1 cellular context compared by ENCODE assay signal in the genomic region with DNA sequence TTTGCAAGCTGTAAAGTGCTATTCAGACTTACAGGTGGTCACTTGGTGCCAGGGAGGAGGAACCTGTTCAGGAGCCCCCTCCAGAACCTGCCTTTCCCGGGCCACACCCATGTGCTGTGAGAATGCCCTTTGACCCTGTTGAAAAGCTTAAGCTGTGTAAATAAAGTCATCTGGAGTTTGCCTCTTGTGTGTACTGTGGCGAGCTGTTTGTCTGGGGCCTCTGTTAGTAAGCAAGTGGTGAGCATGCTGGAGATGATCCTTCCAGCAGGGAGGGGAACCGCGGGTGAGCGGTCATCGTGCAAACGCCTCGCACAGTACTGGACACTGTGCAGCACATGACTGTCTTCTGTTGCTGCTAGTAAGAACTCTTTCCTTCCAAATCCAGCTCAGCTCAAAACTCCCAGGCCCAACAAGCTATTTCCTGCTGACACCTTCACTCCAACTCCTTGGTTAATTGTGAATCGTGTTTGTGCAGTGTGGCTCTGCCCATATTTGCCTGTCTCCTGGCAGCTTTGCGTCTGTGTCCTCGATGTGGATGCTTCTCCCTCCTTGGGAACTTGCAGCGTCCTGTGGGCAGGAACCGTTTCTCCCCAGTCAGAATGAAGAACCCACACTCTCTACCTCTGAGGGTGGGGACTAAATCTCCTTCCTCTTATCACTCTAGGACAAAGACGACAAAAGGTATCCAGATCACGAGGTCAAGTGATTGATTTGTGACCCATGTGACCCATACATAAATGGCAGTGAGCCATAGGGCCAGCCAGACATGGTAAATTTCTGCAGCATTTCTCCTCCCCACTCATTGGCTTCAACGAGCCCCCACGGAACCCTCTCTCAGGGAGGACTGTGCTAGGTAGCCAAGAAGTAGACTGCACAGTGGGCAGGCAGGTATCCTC.
A peak's percentile ranks its signal among the peaks of the same experiment; 100 is the strongest.
TF ChIP-seq lines count a peak whose summit lies in the region.

No MANE protein-coding gene starts in this region.

TF ChIP-seq in K562, 482 proteins besides CTCF, POLR2A, EP300 and RAD21 (continued from another document):
- peak; percentile 89; the same call in 1 of the 2 replicates for TF ChIP-seq MGA (IDR thresholded peaks at IDR 0.05)
- no peak for TF ChIP-seq CEBPG (CRISPR knock-in tag; IDR thresholded peaks at IDR 0.05)
- TF ChIP-seq CEBPG (tag; conservative IDR thresholded peaks at IDR 0.05 in 1 of 2, IDR thresholded peaks at IDR 0.05 in 1 of 2) = no peak
- TF ChIP-seq ATF7 (IDR thresholded peaks at IDR 0.05) = no peak
- TF ChIP-seq, protein P1, sequence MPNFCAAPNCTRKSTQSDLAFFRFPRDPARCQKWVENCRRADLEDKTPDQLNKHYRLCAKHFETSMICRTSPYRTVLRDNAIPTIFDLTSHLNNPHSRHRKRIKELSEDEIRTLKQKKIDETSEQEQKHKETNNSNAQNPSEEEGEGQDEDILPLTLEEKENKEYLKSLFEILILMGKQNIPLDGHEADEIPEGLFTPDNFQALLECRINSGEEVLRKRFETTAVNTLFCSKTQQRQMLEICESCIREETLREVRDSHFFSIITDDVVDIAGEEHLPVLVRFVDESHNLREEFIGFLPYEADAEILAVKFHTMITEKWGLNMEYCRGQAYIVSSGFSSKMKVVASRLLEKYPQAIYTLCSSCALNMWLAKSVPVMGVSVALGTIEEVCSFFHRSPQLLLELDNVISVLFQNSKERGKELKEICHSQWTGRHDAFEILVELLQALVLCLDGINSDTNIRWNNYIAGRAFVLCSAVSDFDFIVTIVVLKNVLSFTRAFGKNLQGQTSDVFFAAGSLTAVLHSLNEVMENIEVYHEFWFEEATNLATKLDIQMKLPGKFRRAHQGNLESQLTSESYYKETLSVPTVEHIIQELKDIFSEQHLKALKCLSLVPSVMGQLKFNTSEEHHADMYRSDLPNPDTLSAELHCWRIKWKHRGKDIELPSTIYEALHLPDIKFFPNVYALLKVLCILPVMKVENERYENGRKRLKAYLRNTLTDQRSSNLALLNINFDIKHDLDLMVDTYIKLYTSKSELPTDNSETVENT (CRISPR knock-in tag; IDR thresholded peaks at IDR 0.05) = no peak
- peak; percentile 43; the same call in 1 of the 2 replicates for TF ChIP-seq FOXA1 (IDR thresholded peaks at IDR 0.05; ENCODE audit: borderline replicate concordance)
- peak; percentile 57; the same call in 1 of the 2 replicates for TF ChIP-seq LEF1 (IDR thresholded peaks at IDR 0.05)
- TF ChIP-seq, protein P2, sequence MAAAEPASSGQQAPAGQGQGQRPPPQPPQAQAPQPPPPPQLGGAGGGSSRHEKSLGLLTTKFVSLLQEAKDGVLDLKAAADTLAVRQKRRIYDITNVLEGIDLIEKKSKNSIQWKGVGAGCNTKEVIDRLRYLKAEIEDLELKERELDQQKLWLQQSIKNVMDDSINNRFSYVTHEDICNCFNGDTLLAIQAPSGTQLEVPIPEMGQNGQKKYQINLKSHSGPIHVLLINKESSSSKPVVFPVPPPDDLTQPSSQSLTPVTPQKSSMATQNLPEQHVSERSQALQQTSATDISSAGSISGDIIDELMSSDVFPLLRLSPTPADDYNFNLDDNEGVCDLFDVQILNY (CRISPR knock-in tag; IDR thresholded peaks at IDR 0.05) = no peak
- TF ChIP-seq NCOA1 (IDR thresholded peaks at IDR 0.05; ENCODE audit: low read depth) = no peak
- TF ChIP-seq PHF20 (IDR thresholded peaks at IDR 0.05; ENCODE audit: partially characterized antibody) = no peak
- no peak for TF ChIP-seq GTF2A2 (tag; IDR thresholded peaks at IDR 0.05)
- TF ChIP-seq HNRNPL (IDR thresholded peaks at IDR 0.05; ENCODE audit: low read depth, low read length) = no peak
- TF ChIP-seq, protein P3, sequence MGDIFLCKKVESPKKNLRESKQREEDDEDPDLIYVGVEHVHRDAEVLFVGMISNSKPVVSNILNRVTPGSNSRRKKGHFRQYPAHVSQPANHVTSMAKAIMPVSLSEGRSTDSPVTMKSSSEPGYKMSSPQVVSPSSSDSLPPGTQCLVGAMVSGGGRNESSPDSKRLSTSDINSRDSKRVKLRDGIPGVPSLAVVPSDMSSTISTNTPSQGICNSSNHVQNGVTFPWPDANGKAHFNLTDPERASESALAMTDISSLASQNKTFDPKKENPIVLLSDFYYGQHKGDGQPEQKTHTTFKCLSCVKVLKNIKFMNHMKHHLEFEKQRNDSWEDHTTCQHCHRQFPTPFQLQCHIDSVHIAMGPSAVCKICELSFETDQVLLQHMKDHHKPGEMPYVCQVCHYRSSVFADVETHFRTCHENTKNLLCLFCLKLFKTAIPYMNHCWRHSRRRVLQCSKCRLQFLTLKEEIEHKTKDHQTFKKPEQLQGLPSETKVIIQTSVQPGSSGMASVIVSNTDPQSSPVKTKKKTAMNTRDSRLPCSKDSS (IDR thresholded peaks at IDR 0.05; ENCODE audit: low read depth, partially characterized antibody) = no peak
- no peak for TF ChIP-seq TEAD1 (CRISPR knock-in tag; IDR thresholded peaks at IDR 0.05)
- peak; percentile 48; the same call in 1 of the 2 replicates for TF ChIP-seq ZFX (CRISPR knock-in tag; IDR thresholded peaks at IDR 0.05)
- TF ChIP-seq ARHGAP35 (IDR thresholded peaks at IDR 0.05; ENCODE audit: partially characterized antibody) = no peak
- no peak for TF ChIP-seq KLF1 (tag; IDR thresholded peaks at IDR 0.05)
- peak; percentile 75 to 97 for TF ChIP-seq FOXA3 (CRISPR knock-in tag; conservative IDR thresholded peaks at IDR 0.05 in 1 of 2, IDR thresholded peaks at IDR 0.05 in 1 of 2)
- TF ChIP-seq ETV1 (tag; conservative IDR thresholded peaks at IDR 0.05; ENCODE audit: low read depth) = peak; percentile 7; the same call in 1 of the 2 replicates
- TF ChIP-seq, protein P4, sequence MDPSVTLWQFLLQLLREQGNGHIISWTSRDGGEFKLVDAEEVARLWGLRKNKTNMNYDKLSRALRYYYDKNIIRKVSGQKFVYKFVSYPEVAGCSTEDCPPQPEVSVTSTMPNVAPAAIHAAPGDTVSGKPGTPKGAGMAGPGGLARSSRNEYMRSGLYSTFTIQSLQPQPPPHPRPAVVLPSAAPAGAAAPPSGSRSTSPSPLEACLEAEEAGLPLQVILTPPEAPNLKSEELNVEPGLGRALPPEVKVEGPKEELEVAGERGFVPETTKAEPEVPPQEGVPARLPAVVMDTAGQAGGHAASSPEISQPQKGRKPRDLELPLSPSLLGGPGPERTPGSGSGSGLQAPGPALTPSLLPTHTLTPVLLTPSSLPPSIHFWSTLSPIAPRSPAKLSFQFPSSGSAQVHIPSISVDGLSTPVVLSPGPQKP (CRISPR knock-in tag; IDR thresholded peaks at IDR 0.05) = no peak
- no peak for TF ChIP-seq XRCC4 (IDR thresholded peaks at IDR 0.05; ENCODE audit: extremely low read depth, insufficient read depth, insufficient read length)
- TF ChIP-seq, protein P5, sequence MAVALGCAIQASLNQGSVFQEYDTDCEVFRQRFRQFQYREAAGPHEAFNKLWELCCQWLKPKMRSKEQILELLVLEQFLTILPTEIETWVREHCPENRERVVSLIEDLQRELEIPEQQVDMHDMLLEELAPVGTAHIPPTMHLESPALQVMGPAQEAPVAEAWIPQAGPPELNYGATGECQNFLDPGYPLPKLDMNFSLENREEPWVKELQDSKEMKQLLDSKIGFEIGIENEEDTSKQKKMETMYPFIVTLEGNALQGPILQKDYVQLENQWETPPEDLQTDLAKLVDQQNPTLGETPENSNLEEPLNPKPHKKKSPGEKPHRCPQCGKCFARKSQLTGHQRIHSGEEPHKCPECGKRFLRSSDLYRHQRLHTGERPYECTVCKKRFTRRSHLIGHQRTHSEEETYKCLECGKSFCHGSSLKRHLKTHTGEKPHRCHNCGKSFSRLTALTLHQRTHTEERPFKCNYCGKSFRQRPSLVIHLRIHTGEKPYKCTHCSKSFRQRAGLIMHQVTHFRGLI (CRISPR knock-in tag; IDR thresholded peaks at IDR 0.05) = no peak
- TF ChIP-seq DLX4 (CRISPR knock-in tag; IDR thresholded peaks at IDR 0.05) = no peak
